ENCODE assay signal across 20 cellular contexts in the genomic region with DNA sequence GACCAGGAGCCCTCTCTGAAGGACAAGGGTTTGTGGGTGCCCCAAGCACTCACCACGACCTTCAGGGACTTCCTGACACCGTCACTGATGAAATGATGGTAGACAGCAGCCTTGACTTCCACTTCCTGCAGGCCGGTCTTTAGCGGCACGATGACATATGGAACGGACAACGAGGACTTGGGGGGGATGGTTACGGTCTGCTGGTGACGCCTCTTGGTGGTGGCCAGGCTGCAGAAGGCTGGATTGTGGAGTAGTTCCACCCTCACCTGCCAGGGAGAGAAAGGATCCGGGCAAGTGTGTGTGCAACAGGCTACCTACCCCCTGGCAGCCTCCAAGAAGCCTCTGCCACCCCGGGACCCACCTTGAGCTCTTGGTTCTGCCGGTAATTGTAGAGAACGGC. TPM values are rescaled to one million over a fixed set of nuclear protein-coding genes. Genes with fewer than 3 reads are reported as not detected.
"Had no signal": no experiment of that assay in that cellular context is flagged by ENCODE, and none has a peak within 500 bp of the region (broad histone marks: within the 10 kb centered on the region; RNA-seq: fewer than 3 reads in every experiment).

No MANE protein-coding gene starts in this region.

- DNase-seq: activated CD4-positive, alpha-beta T cell treated with anti-CD3 and anti-CD28 coated beads, Interleukin-2, amount 50 U/mL, for 4 hours; activated CD8-positive, alpha-beta memory T cell treated with anti-CD3 and anti-CD28 coated beads, Interleukin-2, amount 50 U/mL, for 4 hours; activated naive CD4-positive, alpha-beta T cell; foreskin melanocyte; head of caudate nucleus; left cardiac atrium; lower lobe of right lung; transverse colon had no signal

- H3K36me3 ChIP-seq: transverse colon, vagina had no signal

- H3K4me1 Mint-ChIP-seq: mesothelial cell of epicardium had no signal

- H3K9me3 ChIP-seq: lower lobe of right lung, transverse colon, vagina had no signal

- H3K36me3 Mint-ChIP-seq: mesothelial cell of epicardium had no signal

- H3K27ac Mint-ChIP-seq: dendritic cell treated with granulocyte-macrophage colony-stimulating factor and Interleukin-4, amounts not matched to agents 40 ng/mL and 50 ng/mL, for 4 days; mesothelial cell of epicardium had no signal

- H3K4me1 ChIP-seq: lower lobe of right lung, transverse colon, vagina had no signal

- H3K4me3 Mint-ChIP-seq: dendritic cell treated with granulocyte-macrophage colony-stimulating factor and Interleukin-4, amounts not matched to agents 40 ng/mL and 50 ng/mL, for 4 days; mesothelial cell of epicardium had no signal

- H3K4me3 ChIP-seq: lower lobe of right lung, transverse colon, vagina had no signal

- ATAC-seq: activated CD4-positive, CD25-positive, alpha-beta regulatory T cell treated with anti-CD3 and anti-CD28 coated beads, Interleukin-2, amount 50 U/mL, for 24 hours; left cardiac atrium; sciatic nerve had no signal

- H3K9me3 Mint-ChIP-seq: dendritic cell treated with granulocyte-macrophage colony-stimulating factor and Interleukin-4, amounts not matched to agents 40 ng/mL and 50 ng/mL, for 4 days; mesothelial cell of epicardium had no signal

- H3K27ac ChIP-seq: epithelial cell of prostate, lower lobe of right lung, transverse colon, vagina had no signal

- H3K27me3 ChIP-seq: transverse colon, vagina had no signal

RNA-seq across cellular contexts. Expression of a gene that starts 23.2 kb away (rescaled TPM):
- polyA plus RNA-seq: neural cell had no signal

RNA-seq across cellular contexts. Expression of a gene that starts 27.3 kb away (rescaled TPM):
- total RNA-seq: astrocyte, cerebellum, fibroblast of lung, osteocyte, pulmonary artery endothelial cell had no signal
- polyA plus RNA-seq: fibroblast of lung, neural cell had no signal
